In the genomic region with DNA sequence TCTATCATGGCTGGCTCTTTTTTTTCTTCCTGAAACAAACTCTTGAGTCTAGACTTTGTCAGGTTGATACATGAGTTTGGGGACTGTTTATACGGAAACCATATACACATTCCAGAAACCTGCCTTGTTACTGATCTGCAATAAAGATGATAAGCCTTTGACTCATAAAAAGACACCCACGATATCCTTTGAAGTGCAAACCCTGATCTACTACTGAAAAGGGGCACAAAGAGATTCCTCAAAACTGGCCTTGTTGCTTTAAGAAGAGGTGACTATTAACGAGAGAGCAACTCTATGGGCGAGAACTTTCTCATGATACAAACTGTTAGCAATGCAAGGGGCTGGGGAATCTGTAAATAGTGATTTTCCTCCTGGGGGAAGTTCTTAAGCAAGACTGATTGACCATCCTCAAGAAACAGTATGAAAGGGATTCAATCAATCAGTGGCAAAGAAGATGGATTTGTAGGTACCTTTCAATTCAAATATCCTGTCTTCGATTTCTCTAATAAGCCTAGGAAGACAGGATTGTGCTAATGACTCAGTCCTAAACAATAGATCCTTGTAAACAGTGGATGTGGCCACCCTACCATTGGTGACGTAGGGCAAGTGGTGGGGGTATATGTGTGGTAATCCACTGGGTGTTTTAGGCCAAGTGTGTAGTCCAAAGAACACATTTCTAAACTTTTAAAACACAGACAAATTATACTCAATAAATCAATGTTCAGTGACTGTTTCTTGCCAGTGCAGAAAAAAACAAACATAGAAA, we compare ENCODE assay signal across 1 cellular context.
TF ChIP-seq lines count a peak whose summit lies in the region.

No MANE protein-coding gene starts in this region.

TF ChIP-seq in HCT116, 20 proteins besides CTCF, POLR2A, EP300 and RAD21:
- TF ChIP-seq SP1 (IDR thresholded peaks at IDR 0.05; ENCODE audit: low read depth): peak; percentile 86
- TF ChIP-seq, protein P1, sequence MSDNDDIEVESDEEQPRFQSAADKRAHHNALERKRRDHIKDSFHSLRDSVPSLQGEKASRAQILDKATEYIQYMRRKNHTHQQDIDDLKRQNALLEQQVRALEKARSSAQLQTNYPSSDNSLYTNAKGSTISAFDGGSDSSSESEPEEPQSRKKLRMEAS (IDR thresholded peaks at IDR 0.05): peak; percentile 61
- peak; percentile 86 for TF ChIP-seq FOSL1 (IDR thresholded peaks at IDR 0.05; ENCODE audit: low read depth)
- peak; percentile 63; the same call in 1 of the 2 replicates for TF ChIP-seq CBX3 (IDR thresholded peaks at IDR 0.05; ENCODE audit: low read depth)
- peak; percentile 80 for TF ChIP-seq JUND (IDR thresholded peaks at IDR 0.05)
- TF ChIP-seq SRF (IDR thresholded peaks at IDR 0.05; ENCODE audit: low read depth): peak; percentile 65; the same call in 1 of the 2 replicates
- peak; percentile 41; the same call in 1 of the 2 replicates for TF ChIP-seq POLR2AphosphoS5 (IDR thresholded peaks at IDR 0.05; ENCODE audit: low read depth, low read length)
- peak; percentile 70 for TF ChIP-seq CEBPB (IDR thresholded peaks at IDR 0.05; ENCODE audit: low read depth)
- TF ChIP-seq EGR1 (IDR thresholded peaks at IDR 0.05; ENCODE audit: low read depth): peak; percentile 89
